In genomic region chr5:66981705-66982387, GRCh38 we compare ENCODE assay signal across 20 cellular contexts.
DNase-seq lines count a peak whose midpoint lies in the region; ATAC-seq, FAIRE-seq and TF ChIP-seq lines count a peak whose summit lies in the region.
"Had no signal": no experiment of that assay in that cellular context is flagged by ENCODE, and none has a peak within 500 bp of the region (broad histone marks: within the 10 kb centered on the region; RNA-seq: fewer than 3 reads in every experiment).

No MANE protein-coding gene starts in this region.

- 85 to 88% methylated on average over 4 of the region's 4 CpGs for WGBS in aorta, 2 donors

- no peak for DNase-seq in Right ventricle myocardium inferior (ENCODE audit: missing footprints)
- no peak for DNase-seq in right atrium auricular region (ENCODE audit: low spot score)
- DNase-seq in endothelial cell of umbilical vein (ENCODE audit: low read depth, low spot score), result no peak
- DNase-seq in aorta, result no peak
- no peak for DNase-seq in NCI-H748 treated with DMSO at 0.1 percent for 48 hours (lab: John Stamatoyannopoulos, UW)
- no peak for DNase-seq in NCI-H1930 (lab: John Stamatoyannopoulos, UW)
- DNase-seq: ACHN; activated CD4-positive, alpha-beta T cell treated with anti-CD3 and anti-CD28 coated beads for 36 hours; activated CD8-positive, alpha-beta memory T cell treated with anti-CD3 and anti-CD28 coated beads, Interleukin-2, amount 50 U/mL, for 4 hours; activated effector memory CD4-positive, alpha-beta T cell treated with anti-CD3 and anti-CD28 coated beads, Interleukin-2, amount 50 U/mL, for 16 hours; adrenal gland; cerebellar nuclear complex; GM23248; NCI-H1417 treated with DMSO at 0.1 percent for 48 hours; NCI-H524; SK-N-SH had no signal

- FAIRE-seq in endothelial cell of umbilical vein (lab: Jason Lieb, UNC), result peak; percentile 37
- FAIRE-seq: frontal cortex had no signal

- H3F3A ChIP-seq in neural cell (ENCODE audit: insufficient read depth, low read length, poor library complexity, severe bottlenecking), result no peaks in the 10 kb centered on the region

- TF ChIP-seq EP300 in neural cell (conservative IDR thresholded peaks at IDR 0.05; ENCODE audit: poor library complexity, severe bottlenecking), result no peak

- BruUV-seq in endothelial cell of umbilical vein (replicated peaks; lab: Mats Ljungman, UMichigan), result no TSS peak

- CTCF ChIA-PET in endothelial cell of umbilical vein (lab: Charles Lee), result interaction anchor here (1.0 to 1.1 kb wide), 2 partner anchors 176 to 227 kb away, joined by 3 read pairs; no protein-coding TSS in a partner anchor

- H2AFZ ChIP-seq in endothelial cell of umbilical vein (ENCODE audit: low read depth, low read length) (no peak overlapping the region), neural cell (ENCODE audit: low read depth, low read length) (no peak overlapping the region)
- H2AFZ ChIP-seq: GM23248 had no signal

- H3K27ac ChIP-seq in right atrium auricular region (peak overlapping the region in 1 of 2 donors; percentile 20), endothelial cell of umbilical vein (ENCODE audit: insufficient read depth, low read depth, low read length) (no peak overlapping the region), neural cell (ENCODE audit: low read length) (peak overlapping the region; percentile 44), aorta (ENCODE audit: low read depth in 1 of 2, low read length in 2 of 2) (peak overlapping the region in 1 of 2 donors; percentile 24)
- H3K27ac ChIP-seq: adrenal gland, GM23248, KMS-11 had no signal

- no peak overlapping the region for H3K4me3 ChIP-seq in right atrium auricular region
- no peak overlapping the region for H3K4me3 ChIP-seq in endothelial cell of umbilical vein (replicated peaks in 1 of 3; ENCODE audit: insufficient read depth in 1 of 3, low read depth in 1 of 3, low read length in 3 of 3)
- no peak overlapping the region for H3K4me3 ChIP-seq in neural cell (ENCODE audit: low read length)
- H3K4me3 ChIP-seq in aorta (ENCODE audit: low read length in 2 of 2), result no peak overlapping the region
- H3K4me3 ChIP-seq: adrenal gland, GM23248 had no signal

- H3K9me3 ChIP-seq in right atrium auricular region (no peaks in the 10 kb centered on the region), endothelial cell of umbilical vein (replicated peaks; ENCODE audit: control insufficient read depth, insufficient read depth, low read length) (no peaks in the 10 kb centered on the region), neural cell (ENCODE audit: low read length) (no peaks in the 10 kb centered on the region), aorta (ENCODE audit: control insufficient read depth, low read length) (no peaks in the 10 kb centered on the region)
- H3K9me3 ChIP-seq: adrenal gland, SK-N-SH had no signal

- dilution Hi-C loops in endothelial cell of umbilical vein (cut with MboI; ENCODE audit: extremely low pct_ligation_motif_present, low sequenced_read_pairs), result no loop called here

- ATAC-seq in Right ventricle myocardium inferior (peak; percentile 56), aorta (ENCODE audit: low FRiP score) (peak; percentile 28), GM21717 (IDR thresholded peaks at IDR 0.05; ENCODE audit: unreplicated experiment) (no peak)
- ATAC-seq: activated CD4-positive, alpha-beta T cell treated with anti-CD3 and anti-CD28 coated beads for 36 hours had no signal

- intact Hi-C loops in Right ventricle myocardium inferior (cut with DNase I) (loop anchor here (10.0 kb wide), 1 partner anchor 223 kb away; no protein-coding TSS in a partner anchor), endothelial cell of umbilical vein (cut with micrococcal nuclease) (no loop called here), aorta (cut with DNase I) (no loop called here)

- H3K9me1 ChIP-seq in endothelial cell of umbilical vein (replicated peaks; ENCODE audit: control insufficient read depth, extremely low read depth, insufficient read depth, low read length), result no peaks in the 10 kb centered on the region

- no peak for TF ChIP-seq POLR2A in endothelial cell of umbilical vein (IDR thresholded peaks at IDR 0.05; ENCODE audit: low read depth, low read length)

- H3K9ac ChIP-seq in endothelial cell of umbilical vein (replicated peaks; ENCODE audit: extremely low read depth, insufficient read depth, low read length) (no peak overlapping the region), neural cell (ENCODE audit: low read length) (peak overlapping the region; percentile 32)
- H3K9ac ChIP-seq: GM23248, KMS-11, SK-N-SH had no signal

- no peaks in the 10 kb centered on the region for H4K20me1 ChIP-seq in endothelial cell of umbilical vein (replicated peaks; ENCODE audit: control insufficient read depth, extremely low read depth, insufficient read depth, low read length)
- H4K20me1 ChIP-seq in neural cell (ENCODE audit: insufficient read depth), result no peaks in the 10 kb centered on the region

- POLR2A ChIA-PET in endothelial cell of umbilical vein (lab: Charles Lee), result no interaction called here

- no peaks in the 10 kb centered on the region for H3K9me2 ChIP-seq in neural cell (ENCODE audit: insufficient read depth, low read length)
- H3K9me2 ChIP-seq: SK-N-SH had no signal

- no peak for TF ChIP-seq RAD21 in neural cell (conservative IDR thresholded peaks at IDR 0.05)

- no peaks in the 10 kb centered on the region for H3K36me3 ChIP-seq in right atrium auricular region
- no peaks in the 10 kb centered on the region for H3K36me3 ChIP-seq in endothelial cell of umbilical vein (ENCODE audit: control insufficient read depth in 2 of 2, extremely low read depth in 1 of 2, insufficient read depth in 2 of 2, low read length in 2 of 2)
- no peaks in the 10 kb centered on the region for H3K36me3 ChIP-seq in neural cell (ENCODE audit: insufficient read depth, low read length)
- no peaks in the 10 kb centered on the region for H3K36me3 ChIP-seq in aorta (ENCODE audit: control insufficient read depth in 1 of 2, insufficient read depth in 2 of 2, low read length in 1 of 2)
- H3K36me3 ChIP-seq: adrenal gland had no signal

- H3K79me2 ChIP-seq in endothelial cell of umbilical vein (ENCODE audit: control insufficient read depth, insufficient read depth, low read length) (no peaks in the 10 kb centered on the region), neural cell (replicated peaks; ENCODE audit: insufficient read depth, low read length) (no peaks in the 10 kb centered on the region)

- no peak for TF ChIP-seq CTCF in right atrium auricular region (IDR thresholded peaks at IDR 0.05)
- TF ChIP-seq CTCF in endothelial cell of umbilical vein (IDR thresholded peaks at IDR 0.05; ENCODE audit: extremely low read depth in 1 of 2, insufficient read depth in 1 of 2, low read depth in 1 of 2, low read length in 2 of 2), result no peak
- no peak for TF ChIP-seq CTCF in neural cell (IDR thresholded peaks at IDR 0.05; ENCODE audit: poor library complexity, severe bottlenecking)

- H3K4me2 ChIP-seq in endothelial cell of umbilical vein (ENCODE audit: insufficient read depth, low read length), result no peak overlapping the region
- H3K4me2 ChIP-seq in neural cell (ENCODE audit: low read length), result no peak overlapping the region
- H3K4me2 ChIP-seq: KMS-11, SK-N-SH had no signal

- H3K27me3 ChIP-seq in right atrium auricular region, result no peaks in the 10 kb centered on the region
- no peaks in the 10 kb centered on the region for H3K27me3 ChIP-seq in endothelial cell of umbilical vein (ENCODE audit: control insufficient read depth in 2 of 2, insufficient read depth in 2 of 2, low read length in 2 of 2)
- no peaks in the 10 kb centered on the region for H3K27me3 ChIP-seq in neural cell (ENCODE audit: insufficient read depth, low read depth, low read length)
- H3K27me3 ChIP-seq in aorta (ENCODE audit: control insufficient read depth in 1 of 2, insufficient read depth in 2 of 2, low read length in 1 of 2), result no peaks in the 10 kb centered on the region
- H3K27me3 ChIP-seq: adrenal gland had no signal

- H3K4me1 ChIP-seq in right atrium auricular region (peaks cover 0 to 33% of the 10 kb centered on the region in 2 donors), endothelial cell of umbilical vein (ENCODE audit: control insufficient read depth, extremely low read depth, insufficient read depth, low read length) (no peaks in the 10 kb centered on the region), aorta (ENCODE audit: control insufficient read depth in 1 of 2, insufficient read depth in 2 of 2, low read length in 2 of 2) (peaks cover 1 to 6% of the 10 kb centered on the region in 2 donors)

TF ChIP-seq in endothelial cell of umbilical vein, 7 proteins besides CTCF, POLR2A, EP300 and RAD21:
- no peak for TF ChIP-seq EZH2 (IDR thresholded peaks at IDR 0.05; ENCODE audit: borderline replicate concordance, low read depth, low read length, severe bottlenecking)
- no peak for TF ChIP-seq JUN (IDR thresholded peaks at IDR 0.05; ENCODE audit: borderline replicate concordance, insufficient read depth, insufficient read length, low read depth)
- TF ChIP-seq MYC (IDR thresholded peaks at IDR 0.05; ENCODE audit: low read depth, low read length), result no peak
- TF ChIP-seq POLR2AphosphoS5 (IDR thresholded peaks at IDR 0.05; ENCODE audit: insufficient read depth, low read depth, low read length), result no peak
- TF ChIP-seq, protein P1, sequence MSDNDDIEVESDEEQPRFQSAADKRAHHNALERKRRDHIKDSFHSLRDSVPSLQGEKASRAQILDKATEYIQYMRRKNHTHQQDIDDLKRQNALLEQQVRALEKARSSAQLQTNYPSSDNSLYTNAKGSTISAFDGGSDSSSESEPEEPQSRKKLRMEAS (IDR thresholded peaks at IDR 0.05; ENCODE audit: insufficient read depth, insufficient read length), result no peak
- no peak for TF ChIP-seq FOS (IDR thresholded peaks at IDR 0.05; ENCODE audit: borderline replicate concordance, insufficient read depth, low read length)
- TF ChIP-seq GATA2 (IDR thresholded peaks at IDR 0.05; ENCODE audit: insufficient read depth, insufficient read length, low read depth, low read length), result no peak

TF ChIP-seq in neural cell, 6 proteins besides CTCF, POLR2A, EP300 and RAD21 (continues in another document):
- TF ChIP-seq EZH2 (IDR thresholded peaks at IDR 0.05; ENCODE audit: borderline replicate concordance, insufficient read depth, low read length, poor library complexity, severe bottlenecking), result no peak
